Comparison of ENCODE assay signal across 8 cellular contexts in the genomic region with DNA sequence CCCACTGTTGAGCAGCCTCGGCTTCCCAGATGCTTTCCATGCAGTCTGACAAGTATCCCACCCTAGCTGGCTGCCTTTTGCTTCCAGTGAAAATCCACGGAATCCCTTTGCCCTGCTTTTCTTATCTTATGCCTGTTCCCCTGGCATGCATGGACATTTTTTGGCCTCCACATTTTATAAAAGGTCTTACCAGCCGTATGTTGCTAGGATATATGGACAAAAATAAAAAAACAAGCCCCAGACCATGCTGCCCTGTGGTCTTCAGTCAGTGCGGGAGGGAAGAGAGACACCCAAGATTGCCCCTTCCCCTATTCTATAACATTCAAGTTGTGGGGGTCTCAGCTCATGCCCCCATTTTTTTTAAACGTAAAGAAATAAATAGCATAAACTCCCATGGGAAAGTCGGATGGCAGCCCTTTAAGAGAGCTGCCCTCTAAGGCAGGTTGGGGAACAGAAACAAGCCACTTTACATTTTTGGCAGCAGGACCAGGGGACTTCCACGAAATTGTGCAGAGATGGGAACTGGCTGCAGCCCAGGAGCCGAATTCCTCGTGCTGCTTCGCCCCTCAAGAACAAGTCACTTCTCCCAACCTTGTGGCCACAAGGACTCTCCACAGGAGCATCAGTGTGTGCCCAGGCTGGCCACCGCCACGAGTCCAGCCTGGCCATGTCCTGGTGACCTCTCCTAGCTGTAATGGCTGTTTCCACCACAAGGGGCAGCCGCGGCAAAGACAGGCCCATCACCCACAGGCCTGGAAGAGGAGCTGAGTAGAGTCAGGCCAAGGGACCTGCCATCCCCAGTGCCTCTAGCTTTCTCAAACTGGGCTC.
A peak's percentile ranks its signal among the peaks of the same experiment; 100 is the strongest.
DNase-seq lines count a peak whose midpoint lies in the region; ATAC-seq and TF ChIP-seq lines count a peak whose summit lies in the region.

No MANE protein-coding gene starts in this region.

- peak; percentile 78 for ATAC-seq in GM18867 (IDR thresholded peaks at IDR 0.05; ENCODE audit: unreplicated experiment)

- no peaks in the 10 kb centered on the region for H3K27me3 ChIP-seq in endodermal cell (ENCODE audit: control insufficient read depth, insufficient read depth, low read length, poor library complexity, severe bottlenecking)

- no peaks in the 10 kb centered on the region for H3K4me1 Mint-ChIP-seq in activated CD4-positive, alpha-beta T cell treated with anti-CD3 and anti-CD28 coated beads, Interleukin-2, amount 10 ng/mL, durations not matched to agents 7 days and 5 days
- peaks cover 15% of the 10 kb centered on the region for H3K4me1 Mint-ChIP-seq in endodermal cell

- no peaks in the 10 kb centered on the region for H3K36me3 Mint-ChIP-seq in activated CD4-positive, alpha-beta T cell treated with anti-CD3 and anti-CD28 coated beads, Interleukin-2, amount 10 ng/mL, durations not matched to agents 7 days and 5 days (ENCODE audit: low read depth)
- H3K36me3 Mint-ChIP-seq in endodermal cell (ENCODE audit: low read depth): no peaks in the 10 kb centered on the region

- H3K27me3 Mint-ChIP-seq in activated CD4-positive, alpha-beta T cell treated with anti-CD3 and anti-CD28 coated beads, Interleukin-2, amount 10 ng/mL, durations not matched to agents 7 days and 5 days: no peaks in the 10 kb centered on the region
- H3K27me3 Mint-ChIP-seq in endodermal cell (ENCODE audit: insufficient read depth): no peaks in the 10 kb centered on the region

- H3K27ac Mint-ChIP-seq in activated CD4-positive, alpha-beta T cell treated with anti-CD3 and anti-CD28 coated beads, Interleukin-2, amount 10 ng/mL, durations not matched to agents 7 days and 5 days: no peak overlapping the region
- no peak overlapping the region for H3K27ac Mint-ChIP-seq in endodermal cell

- CTCF ChIA-PET in activated CD4-positive, alpha-beta T cell treated with anti-CD3 and anti-CD28 coated beads, Interleukin-2, amount 10 ng/mL, durations not matched to agents 7 days and 5 days (lab: Charles Lee): interaction anchor here (0.5 to 2.0 kb wide), 5 partner anchors 10 to 148 kb away, joined by 3 to 13 read pairs (median 4); no protein-coding TSS in a partner anchor

- TF ChIP-seq CTCF in AG09319 (IDR thresholded peaks at IDR 0.05; ENCODE audit: low read depth, low read length): peak; percentile 53
- peak; percentile 87 for TF ChIP-seq CTCF in LNCAP (IDR thresholded peaks at IDR 0.05)
- TF ChIP-seq CTCF in endodermal cell (conservative IDR thresholded peaks at IDR 0.05): peak; percentile 95

- POLR2A ChIA-PET in activated CD4-positive, alpha-beta T cell treated with anti-CD3 and anti-CD28 coated beads, Interleukin-2, amount 10 ng/mL, durations not matched to agents 7 days and 5 days (lab: Charles Lee): no interaction called here

- no peak overlapping the region for H3K4me3 Mint-ChIP-seq in activated CD4-positive, alpha-beta T cell treated with anti-CD3 and anti-CD28 coated beads, Interleukin-2, amount 10 ng/mL, durations not matched to agents 7 days and 5 days
- no peak overlapping the region for H3K4me3 Mint-ChIP-seq in endodermal cell

- H3K9me3 Mint-ChIP-seq in activated CD4-positive, alpha-beta T cell treated with anti-CD3 and anti-CD28 coated beads, Interleukin-2, amount 10 ng/mL, durations not matched to agents 7 days and 5 days: no peaks in the 10 kb centered on the region
- H3K9me3 Mint-ChIP-seq in endodermal cell: no peaks in the 10 kb centered on the region

- DNase-seq in AG09319 (ENCODE audit: extremely low read depth, low read depth) (no peak), endodermal cell (peak; percentile 98), middle frontal gyrus (ENCODE audit: extremely low spot score, low spot score) (peak; percentile 43), superior temporal gyrus (ENCODE audit: extremely low spot score) (peak; percentile 73), NCI-H2107 treated with DMSO at 0.1 percent for 48 hours (lab: John Stamatoyannopoulos, UW; ENCODE audit: unreplicated experiment) (no peak)
- peak; percentile 52 for DNase-seq in activated CD4-positive, alpha-beta T cell treated with anti-CD3 and anti-CD28 coated beads, Interleukin-2, amount 10 ng/mL, durations not matched to agents 7 days and 5 days

- H3K4me1 ChIP-seq in endodermal cell (ENCODE audit: control insufficient read depth, insufficient read depth, low read length): no peaks in the 10 kb centered on the region

- no peak overlapping the region for H3K4me3 ChIP-seq in endodermal cell (ENCODE audit: low read length)

- WGBS in endodermal cell (ENCODE audit: insufficient coverage in 1 of 2, insufficient read length in 1 of 2), 2 experiments: 56 to 70% methylated on average over 5 to 14 of the region's 14 CpGs

- H3K36me3 ChIP-seq in endodermal cell (ENCODE audit: control insufficient read depth, insufficient read depth, low read length): no peaks in the 10 kb centered on the region

- H3K9ac ChIP-seq in endodermal cell (ENCODE audit: extremely low read depth, low read length, poor library complexity, severe bottlenecking): no peak overlapping the region

- no peak overlapping the region for H3K27ac ChIP-seq in endodermal cell (ENCODE audit: low read depth, low read length)

- H3K9me3 ChIP-seq in endodermal cell (ENCODE audit: control insufficient read depth, low read length): no peaks in the 10 kb centered on the region

Comparison
In these comparisons a context has a peak if more than half of its experiments do, and no peak if none do; other contexts are left out.
1. DNase-seq: peak in activated CD4-positive, alpha-beta T cell treated with anti-CD3 and anti-CD28 coated beads, Interleukin-2, amount 10 ng/mL, durations not matched to agents 7 days and 5 days (single experiment), endodermal cell (single experiment), middle frontal gyrus (single experiment) and superior temporal gyrus (single experiment); none in AG09319 (single experiment) and NCI-H2107 treated with DMSO at 0.1 percent for 48 hours (single experiment).
2. Peak in every context shown above with its lines, with median percentiles within 50 percentile points of each other: CTCF ChIP-seq.